ENCODE assay signal across 1 cellular context in the genomic region with DNA sequence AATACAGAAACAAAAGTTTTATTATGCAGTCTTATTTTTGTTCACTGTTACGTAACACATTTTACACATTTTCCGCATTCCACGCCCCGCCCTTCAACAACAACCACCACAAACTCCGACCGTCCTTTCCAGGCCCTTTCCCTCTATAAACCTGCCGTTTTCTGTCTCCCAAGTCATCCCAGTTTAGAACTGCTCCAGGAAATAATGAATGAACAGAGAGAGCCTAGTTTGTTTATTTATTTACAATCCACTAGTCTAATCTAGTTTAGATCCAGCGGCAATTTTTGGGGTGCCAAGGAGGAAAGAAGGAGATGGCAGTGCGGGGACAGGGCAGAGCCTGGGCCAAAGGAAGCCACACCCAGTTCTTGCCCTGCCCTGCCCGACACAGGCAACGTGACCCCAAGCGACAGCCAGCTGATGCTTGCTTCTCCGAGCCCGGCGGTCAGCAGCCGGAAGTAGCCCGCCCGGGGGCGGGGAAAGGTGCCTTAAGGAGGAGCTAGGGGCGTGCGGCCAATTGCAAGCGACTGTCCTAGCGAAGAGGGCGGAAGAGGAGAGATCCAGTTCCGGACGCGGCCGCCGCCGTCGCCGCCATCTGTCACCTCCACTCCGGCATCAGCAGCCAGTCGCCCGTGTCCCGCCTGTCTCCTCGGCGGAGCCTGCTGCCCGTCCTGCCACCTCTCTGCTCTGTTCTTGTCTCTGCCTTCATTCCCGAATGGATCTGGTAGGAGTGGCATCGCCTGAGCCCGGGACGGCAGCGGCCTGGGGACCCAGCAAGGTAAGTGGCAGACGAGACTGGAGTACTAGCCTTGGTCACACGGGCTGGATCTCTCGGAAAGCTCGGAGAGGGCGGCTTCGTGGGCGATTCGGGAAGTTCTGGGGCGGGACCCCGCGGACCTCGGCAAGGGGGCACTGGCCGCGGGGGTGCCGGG.
TF ChIP-seq lines count a peak whose summit lies in the region.

A gene with protein sequence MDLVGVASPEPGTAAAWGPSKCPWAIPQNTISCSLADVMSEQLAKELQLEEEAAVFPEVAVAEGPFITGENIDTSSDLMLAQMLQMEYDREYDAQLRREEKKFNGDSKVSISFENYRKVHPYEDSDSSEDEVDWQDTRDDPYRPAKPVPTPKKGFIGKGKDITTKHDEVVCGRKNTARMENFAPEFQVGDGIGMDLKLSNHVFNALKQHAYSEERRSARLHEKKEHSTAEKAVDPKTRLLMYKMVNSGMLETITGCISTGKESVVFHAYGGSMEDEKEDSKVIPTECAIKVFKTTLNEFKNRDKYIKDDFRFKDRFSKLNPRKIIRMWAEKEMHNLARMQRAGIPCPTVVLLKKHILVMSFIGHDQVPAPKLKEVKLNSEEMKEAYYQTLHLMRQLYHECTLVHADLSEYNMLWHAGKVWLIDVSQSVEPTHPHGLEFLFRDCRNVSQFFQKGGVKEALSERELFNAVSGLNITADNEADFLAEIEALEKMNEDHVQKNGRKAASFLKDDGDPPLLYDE (plus strand): TSS at position 560 of the 929 bp plus-strand sequence. CDS start 153 bp downstream, at position 713.

TF ChIP-seq in K562, 482 proteins besides CTCF, POLR2A, EP300 and RAD21 (continued from another document):
- TF ChIP-seq, protein P1, sequence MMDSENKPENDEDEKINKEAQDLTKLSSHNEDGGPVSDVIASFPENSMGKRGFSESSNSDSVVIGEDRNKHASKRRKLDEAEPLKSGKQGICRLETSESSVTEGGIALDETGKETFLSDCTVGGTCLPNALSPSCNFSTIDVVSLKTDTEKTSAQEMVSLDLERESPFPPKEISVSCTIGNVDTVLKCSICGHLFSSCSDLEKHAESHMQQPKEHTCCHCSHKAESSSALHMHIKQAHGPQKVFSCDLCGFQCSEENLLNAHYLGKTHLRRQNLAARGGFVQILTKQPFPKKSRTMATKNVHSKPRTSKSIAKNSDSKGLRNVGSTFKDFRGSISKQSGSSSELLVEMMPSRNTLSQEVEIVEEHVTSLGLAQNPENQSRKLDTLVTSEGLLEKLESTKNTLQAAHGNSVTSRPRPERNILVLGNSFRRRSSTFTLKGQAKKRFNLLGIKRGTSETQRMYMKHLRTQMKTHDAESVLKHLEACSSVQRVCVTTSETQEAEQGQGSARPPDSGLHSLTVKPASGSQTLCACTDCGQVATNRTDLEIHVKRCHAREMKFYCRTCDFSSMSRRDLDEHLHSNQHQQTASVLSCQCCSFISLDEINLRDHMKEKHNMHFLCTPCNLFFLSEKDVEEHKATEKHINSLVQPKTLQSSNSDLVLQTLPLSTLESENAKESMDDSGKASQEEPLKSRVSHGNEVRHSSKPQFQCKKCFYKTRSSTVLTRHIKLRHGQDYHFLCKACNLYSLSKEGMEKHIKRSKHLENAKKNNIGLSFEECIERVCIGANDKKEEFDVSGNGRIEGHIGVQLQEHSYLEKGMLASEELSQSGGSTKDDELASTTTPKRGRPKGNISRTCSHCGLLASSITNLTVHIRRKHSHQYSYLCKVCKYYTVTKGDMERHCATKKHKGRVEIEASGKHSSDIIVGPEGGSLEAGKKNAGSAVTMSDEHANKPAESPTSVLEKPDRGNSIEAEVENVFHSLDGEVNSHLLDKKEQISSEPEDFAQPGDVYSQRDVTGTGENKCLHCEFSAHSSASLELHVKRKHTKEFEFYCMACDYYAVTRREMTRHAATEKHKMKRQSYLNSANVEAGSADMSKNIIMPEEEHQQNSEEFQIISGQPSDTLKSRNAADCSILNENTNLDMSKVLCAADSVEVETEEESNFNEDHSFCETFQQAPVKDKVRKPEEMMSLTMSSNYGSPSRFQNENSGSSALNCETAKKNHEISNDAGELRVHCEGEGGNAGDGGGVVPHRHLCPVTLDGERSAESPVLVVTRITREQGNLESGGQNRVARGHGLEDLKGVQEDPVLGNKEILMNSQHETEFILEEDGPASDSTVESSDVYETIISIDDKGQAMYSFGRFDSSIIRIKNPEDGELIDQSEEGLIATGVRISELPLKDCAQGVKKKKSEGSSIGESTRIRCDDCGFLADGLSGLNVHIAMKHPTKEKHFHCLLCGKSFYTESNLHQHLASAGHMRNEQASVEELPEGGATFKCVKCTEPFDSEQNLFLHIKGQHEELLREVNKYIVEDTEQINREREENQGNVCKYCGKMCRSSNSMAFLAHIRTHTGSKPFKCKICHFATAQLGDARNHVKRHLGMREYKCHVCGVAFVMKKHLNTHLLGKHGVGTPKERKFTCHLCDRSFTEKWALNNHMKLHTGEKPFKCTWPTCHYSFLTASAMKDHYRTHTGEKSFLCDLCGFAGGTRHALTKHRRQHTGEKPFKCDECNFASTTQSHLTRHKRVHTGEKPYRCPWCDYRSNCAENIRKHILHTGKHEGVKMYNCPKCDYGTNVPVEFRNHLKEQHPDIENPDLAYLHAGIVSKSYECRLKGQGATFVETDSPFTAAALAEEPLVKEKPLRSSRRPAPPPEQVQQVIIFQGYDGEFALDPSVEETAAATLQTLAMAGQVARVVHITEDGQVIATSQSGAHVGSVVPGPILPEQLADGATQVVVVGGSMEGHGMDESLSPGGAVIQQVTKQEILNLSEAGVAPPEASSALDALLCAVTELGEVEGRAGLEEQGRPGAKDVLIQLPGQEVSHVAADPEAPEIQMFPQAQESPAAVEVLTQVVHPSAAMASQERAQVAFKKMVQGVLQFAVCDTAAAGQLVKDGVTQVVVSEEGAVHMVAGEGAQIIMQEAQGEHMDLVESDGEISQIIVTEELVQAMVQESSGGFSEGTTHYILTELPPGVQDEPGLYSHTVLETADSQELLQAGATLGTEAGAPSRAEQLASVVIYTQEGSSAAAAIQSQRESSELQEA (IDR thresholded peaks at IDR 0.05; ENCODE audit: low read depth), result no peak
- TF ChIP-seq CHD4 (IDR thresholded peaks at IDR 0.05; ENCODE audit: insufficient read depth, insufficient replicate concordance, low read depth, low read length, poor library complexity, severe bottlenecking) (no peak), FUS (optimal IDR thresholded peaks at IDR 0.05; ENCODE audit: low read depth, low read length) (no peak), EZH2 (IDR thresholded peaks at IDR 0.05; ENCODE audit: borderline replicate concordance, low read depth, low read length) (no peak)
- TF ChIP-seq, protein P2, sequence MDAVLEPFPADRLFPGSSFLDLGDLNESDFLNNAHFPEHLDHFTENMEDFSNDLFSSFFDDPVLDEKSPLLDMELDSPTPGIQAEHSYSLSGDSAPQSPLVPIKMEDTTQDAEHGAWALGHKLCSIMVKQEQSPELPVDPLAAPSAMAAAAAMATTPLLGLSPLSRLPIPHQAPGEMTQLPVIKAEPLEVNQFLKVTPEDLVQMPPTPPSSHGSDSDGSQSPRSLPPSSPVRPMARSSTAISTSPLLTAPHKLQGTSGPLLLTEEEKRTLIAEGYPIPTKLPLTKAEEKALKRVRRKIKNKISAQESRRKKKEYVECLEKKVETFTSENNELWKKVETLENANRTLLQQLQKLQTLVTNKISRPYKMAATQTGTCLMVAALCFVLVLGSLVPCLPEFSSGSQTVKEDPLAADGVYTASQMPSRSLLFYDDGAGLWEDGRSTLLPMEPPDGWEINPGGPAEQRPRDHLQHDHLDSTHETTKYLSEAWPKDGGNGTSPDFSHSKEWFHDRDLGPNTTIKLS (IDR thresholded peaks at IDR 0.05; ENCODE audit: borderline replicate concordance, low read depth), result 0 out of 2 replicates have a peak, but pooled peaks have one; percentile 43
- TF ChIP-seq, protein P3, sequence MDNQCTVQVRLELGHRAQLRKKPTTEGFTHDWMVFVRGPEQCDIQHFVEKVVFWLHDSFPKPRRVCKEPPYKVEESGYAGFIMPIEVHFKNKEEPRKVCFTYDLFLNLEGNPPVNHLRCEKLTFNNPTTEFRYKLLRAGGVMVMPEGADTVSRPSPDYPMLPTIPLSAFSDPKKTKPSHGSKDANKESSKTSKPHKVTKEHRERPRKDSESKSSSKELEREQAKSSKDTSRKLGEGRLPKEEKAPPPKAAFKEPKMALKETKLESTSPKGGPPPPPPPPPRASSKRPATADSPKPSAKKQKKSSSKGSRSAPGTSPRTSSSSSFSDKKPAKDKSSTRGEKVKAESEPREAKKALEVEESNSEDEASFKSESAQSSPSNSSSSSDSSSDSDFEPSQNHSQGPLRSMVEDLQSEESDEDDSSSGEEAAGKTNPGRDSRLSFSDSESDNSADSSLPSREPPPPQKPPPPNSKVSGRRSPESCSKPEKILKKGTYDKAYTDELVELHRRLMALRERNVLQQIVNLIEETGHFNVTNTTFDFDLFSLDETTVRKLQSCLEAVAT (IDR thresholded peaks at IDR 0.05), result peak; percentile 40 to 76; a peak in 1 of 4 replicates
- TF ChIP-seq, protein P4, sequence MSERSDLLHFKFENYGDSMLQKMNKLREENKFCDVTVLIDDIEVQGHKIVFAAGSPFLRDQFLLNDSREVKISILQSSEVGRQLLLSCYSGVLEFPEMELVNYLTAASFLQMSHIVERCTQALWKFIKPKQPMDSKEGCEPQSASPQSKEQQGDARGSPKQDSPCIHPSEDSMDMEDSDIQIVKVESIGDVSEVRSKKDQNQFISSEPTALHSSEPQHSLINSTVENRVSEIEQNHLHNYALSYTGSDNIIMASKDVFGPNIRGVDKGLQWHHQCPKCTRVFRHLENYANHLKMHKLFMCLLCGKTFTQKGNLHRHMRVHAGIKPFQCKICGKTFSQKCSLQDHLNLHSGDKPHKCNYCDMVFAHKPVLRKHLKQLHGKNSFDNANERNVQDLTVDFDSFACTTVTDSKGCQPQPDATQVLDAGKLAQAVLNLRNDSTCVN (CRISPR knock-in tag; IDR thresholded peaks at IDR 0.05), result 0 out of 2 replicates have a peak, but pooled peaks have one; percentile 45
